ENCODE assay signal across 1 cellular context in the genomic region with DNA sequence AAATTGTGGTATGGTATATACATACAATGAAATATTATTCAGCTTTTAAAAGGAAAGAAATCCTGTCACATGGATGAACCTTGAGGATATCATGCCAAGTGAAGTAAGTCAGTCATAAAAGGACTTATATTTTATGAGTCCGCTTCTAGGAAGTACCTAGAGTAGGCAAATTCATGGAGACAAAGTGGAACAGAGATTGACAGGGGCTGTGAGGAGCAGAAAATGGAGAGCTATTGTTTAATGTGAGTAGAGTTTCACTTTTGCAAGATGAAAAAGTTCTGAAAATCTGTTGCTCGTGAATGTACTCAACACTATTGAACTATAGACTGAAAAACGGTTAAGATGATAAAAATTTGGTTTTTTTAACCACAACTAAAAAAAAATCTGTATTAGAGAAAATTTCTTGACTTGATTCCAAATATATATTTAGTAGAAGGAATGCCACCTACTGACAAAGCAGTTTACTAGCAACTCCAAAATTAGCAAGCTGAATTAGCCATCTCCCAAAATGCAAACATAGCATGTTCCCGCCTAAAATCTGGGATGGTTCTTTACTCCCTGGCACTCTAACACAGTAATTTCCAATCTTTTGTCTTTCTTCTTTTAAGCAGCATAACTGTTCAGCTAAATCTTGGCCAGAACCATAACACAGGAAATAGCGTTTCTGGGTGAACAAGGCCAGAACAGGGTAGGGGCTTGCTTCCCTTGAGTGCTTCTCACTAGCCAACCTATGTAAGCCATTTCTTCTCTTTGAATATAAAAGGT.
A peak's percentile ranks its signal among the peaks of the same experiment; 100 is the strongest.
TF ChIP-seq lines count a peak whose summit lies in the region.

No MANE protein-coding gene starts in this region.

TF ChIP-seq in GM12878, 131 proteins besides CTCF, POLR2A, EP300 and RAD21:
- TF ChIP-seq, protein P1, sequence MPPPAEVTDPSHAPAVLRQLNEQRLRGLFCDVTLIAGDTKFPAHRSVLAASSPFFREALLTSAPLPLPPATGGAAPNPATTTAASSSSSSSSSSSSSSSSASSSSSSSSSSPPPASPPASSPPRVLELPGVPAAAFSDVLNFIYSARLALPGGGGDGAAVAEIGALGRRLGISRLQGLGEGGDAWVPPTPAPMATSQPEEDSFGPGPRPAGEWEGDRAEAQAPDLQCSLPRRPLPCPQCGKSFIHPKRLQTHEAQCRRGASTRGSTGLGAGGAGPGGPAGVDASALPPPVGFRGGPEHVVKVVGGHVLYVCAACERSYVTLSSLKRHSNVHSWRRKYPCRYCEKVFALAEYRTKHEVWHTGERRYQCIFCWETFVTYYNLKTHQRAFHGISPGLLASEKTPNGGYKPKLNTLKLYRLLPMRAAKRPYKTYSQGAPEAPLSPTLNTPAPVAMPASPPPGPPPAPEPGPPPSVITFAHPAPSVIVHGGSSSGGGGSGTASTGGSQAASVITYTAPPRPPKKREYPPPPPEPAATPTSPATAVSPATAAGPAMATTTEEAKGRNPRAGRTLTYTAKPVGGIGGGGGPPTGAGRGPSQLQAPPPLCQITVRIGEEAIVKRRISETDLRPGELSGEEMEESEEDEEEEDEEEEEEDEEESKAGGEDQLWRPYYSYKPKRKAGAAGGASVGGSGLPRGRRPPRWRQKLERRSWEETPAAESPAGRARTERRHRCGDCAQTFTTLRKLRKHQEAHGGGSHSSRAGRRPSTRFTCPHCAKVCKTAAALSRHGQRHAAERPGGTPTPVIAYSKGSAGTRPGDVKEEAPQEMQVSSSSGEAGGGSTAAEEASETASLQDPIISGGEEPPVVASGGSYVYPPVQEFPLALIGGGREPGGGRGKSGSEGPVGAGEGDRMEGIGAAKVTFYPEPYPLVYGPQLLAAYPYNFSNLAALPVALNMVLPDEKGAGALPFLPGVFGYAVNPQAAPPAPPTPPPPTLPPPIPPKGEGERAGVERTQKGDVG (CRISPR knock-in tag; IDR thresholded peaks at IDR 0.05) = no peak
- TF ChIP-seq, protein P2, sequence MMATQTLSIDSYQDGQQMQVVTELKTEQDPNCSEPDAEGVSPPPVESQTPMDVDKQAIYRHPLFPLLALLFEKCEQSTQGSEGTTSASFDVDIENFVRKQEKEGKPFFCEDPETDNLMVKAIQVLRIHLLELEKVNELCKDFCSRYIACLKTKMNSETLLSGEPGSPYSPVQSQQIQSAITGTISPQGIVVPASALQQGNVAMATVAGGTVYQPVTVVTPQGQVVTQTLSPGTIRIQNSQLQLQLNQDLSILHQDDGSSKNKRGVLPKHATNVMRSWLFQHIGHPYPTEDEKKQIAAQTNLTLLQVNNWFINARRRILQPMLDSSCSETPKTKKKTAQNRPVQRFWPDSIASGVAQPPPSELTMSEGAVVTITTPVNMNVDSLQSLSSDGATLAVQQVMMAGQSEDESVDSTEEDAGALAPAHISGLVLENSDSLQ (IDR thresholded peaks at IDR 0.05) = peak; percentile 84
- TF ChIP-seq IKZF2 (IDR thresholded peaks at IDR 0.05) = 0 out of 4 replicates have a peak, but pooled peaks of 1 of the 2 experiments have one; percentile 6
- TF ChIP-seq RUNX3 (IDR thresholded peaks at IDR 0.05; ENCODE audit: low read length) = peak; percentile 13; the same call in 1 of the 2 replicates
- TF ChIP-seq SMC3 (IDR thresholded peaks at IDR 0.05; ENCODE audit: borderline replicate concordance, low read length) = peak; percentile 17; the same call in 1 of the 2 replicates
TF ChIP-seq in GM12878: peak in this region for 4.
